In genomic region chr4:54902261-54902660, GRCh38 we compare ENCODE assay signal across 15 cellular contexts.
DNase-seq lines count a peak whose midpoint lies in the region; ATAC-seq and TF ChIP-seq lines count a peak whose summit lies in the region.
"Had no signal": no experiment of that assay in that cellular context is flagged by ENCODE, and none has a peak within 500 bp of the region (broad histone marks: within the 10 kb centered on the region; RNA-seq: fewer than 3 reads in every experiment).

No MANE protein-coding gene starts in this region.

- in situ Hi-C loops in GM23248 (cut with MboI), result no loop called here
- in situ Hi-C loops in SK-MEL-5 (cut with HindIII; ENCODE audit: low pct_unique_long_range_greater_than_20kb, low sequenced_read_pairs), result no loop called here

- no peak overlapping the region for H3K4me3 Mint-ChIP-seq in CD8-positive, alpha-beta memory T cell
- H3K4me3 Mint-ChIP-seq: activated naive CD8-positive, alpha-beta T cell treated with anti-CD3 and anti-CD28 coated beads, Interleukin-2, amount 10 ng/mL, durations not matched to agents 7 days and 5 days; activated T-cell treated with anti-CD3 and anti-CD28 coated beads, Interleukin-2, amount 50 U/mL, for 4 hours had no signal

- no peaks in the 10 kb centered on the region for H4K20me1 ChIP-seq in GM23248 (ENCODE audit: insufficient read depth)

- H3K79me2 ChIP-seq in GM23248 (ENCODE audit: insufficient read depth), result no peaks in the 10 kb centered on the region

- 36 to 39% methylated on average over 1 of the region's 1 CpG for WGBS in GM23248 (ENCODE audit: low coverage in 1 of 2, low lambda C conversion rate in 2 of 2, missing lambda C conversion rate in 2 of 2), 2 experiments

- H3K27ac ChIP-seq in GM23248 (no peak overlapping the region), foreskin keratinocyte (no peak overlapping the region), ascending aorta (no peak overlapping the region)
- no peak overlapping the region for H3K27ac ChIP-seq in CD8-positive, alpha-beta memory T cell (ENCODE audit: low read depth, low read length)
- H3K27ac ChIP-seq: heart right ventricle had no signal

- peaks cover 0 to 4% of the 10 kb centered on the region in 2 donors for H3K27me3 Mint-ChIP-seq in CD8-positive, alpha-beta memory T cell
- H3K27me3 Mint-ChIP-seq: activated naive CD8-positive, alpha-beta T cell treated with anti-CD3 and anti-CD28 coated beads, Interleukin-2, amount 10 ng/mL, durations not matched to agents 7 days and 5 days had no signal

- H3K4me2 ChIP-seq in GM23248 (ENCODE audit: unreplicated experiment), result no peak overlapping the region

- no peak overlapping the region for H2AFZ ChIP-seq in GM23248

- intact Hi-C loops in posterior cingulate gyrus (cut with DNase I), result no loop called here
- intact Hi-C loops in ascending aorta (cut with DNase I), result no loop called here

- no peak overlapping the region for H3K27ac Mint-ChIP-seq in CD8-positive, alpha-beta memory T cell
- H3K27ac Mint-ChIP-seq: activated naive CD8-positive, alpha-beta T cell treated with anti-CD3 and anti-CD28 coated beads, Interleukin-2, amount 10 ng/mL, durations not matched to agents 7 days and 5 days had no signal

- no peaks in the 10 kb centered on the region for H3K9me3 ChIP-seq in GM23248 (ENCODE audit: low read depth)
- H3K9me3 ChIP-seq in CD8-positive, alpha-beta memory T cell (ENCODE audit: low read length), result no peaks in the 10 kb centered on the region
- H3K9me3 ChIP-seq in ascending aorta, result no peaks in the 10 kb centered on the region

- H3K4me1 ChIP-seq in GM23248 (ENCODE audit: insufficient read depth), result peaks cover 21% of the 10 kb centered on the region
- H3K4me1 ChIP-seq in foreskin keratinocyte, result peaks cover 9% of the 10 kb centered on the region
- H3K4me1 ChIP-seq in CD8-positive, alpha-beta memory T cell (ENCODE audit: insufficient read depth, low read length), result no peaks in the 10 kb centered on the region
- peaks cover 0 to 6% of the 10 kb centered on the region in 2 donors for H3K4me1 ChIP-seq in ascending aorta

- TF ChIP-seq CTCF in foreskin keratinocyte (conservative IDR thresholded peaks at IDR 0.05) (no peak), ascending aorta (IDR thresholded peaks at IDR 0.05) (no peak)

- no peaks in the 10 kb centered on the region for H3K27me3 ChIP-seq in GM23248 (replicated peaks; ENCODE audit: insufficient read depth)
- H3K27me3 ChIP-seq in foreskin keratinocyte, result no peaks in the 10 kb centered on the region
- no peaks in the 10 kb centered on the region for H3K27me3 ChIP-seq in CD8-positive, alpha-beta memory T cell (ENCODE audit: insufficient read depth, low read length, poor library complexity, severe bottlenecking)
- no peaks in the 10 kb centered on the region for H3K27me3 ChIP-seq in ascending aorta
- H3K27me3 ChIP-seq: heart right ventricle had no signal

- H3K9me3 Mint-ChIP-seq in CD8-positive, alpha-beta memory T cell, result peaks cover 3 to 9% (median 4%) of the 10 kb centered on the region in 5 donors

- no peak overlapping the region for H3K9ac ChIP-seq in GM23248

- no peaks in the 10 kb centered on the region for H3K36me3 ChIP-seq in GM23248 (ENCODE audit: low read depth)
- H3K36me3 ChIP-seq in CD8-positive, alpha-beta memory T cell (ENCODE audit: insufficient read depth, low read length), result no peaks in the 10 kb centered on the region
- H3K36me3 ChIP-seq in ascending aorta, result no peaks in the 10 kb centered on the region
- H3K36me3 ChIP-seq: heart right ventricle had no signal

- H3K36me3 Mint-ChIP-seq in CD8-positive, alpha-beta memory T cell, result peaks cover 0 to 23% (median 0%) of the 10 kb centered on the region in 3 donors
- H3K36me3 Mint-ChIP-seq: activated naive CD8-positive, alpha-beta T cell treated with anti-CD3 and anti-CD28 coated beads, Interleukin-2, amount 10 ng/mL, durations not matched to agents 7 days and 5 days had no signal

- ATAC-seq in foreskin keratinocyte, result peak; percentile 92
- ATAC-seq: activated T-cell treated with anti-CD3 and anti-CD28 coated beads, Interleukin-2, amount 50 U/mL, for 4 hours; heart right ventricle had no signal

- peaks cover 0 to 7% (median 0%) of the 10 kb centered on the region in 3 donors for H3K4me1 Mint-ChIP-seq in CD8-positive, alpha-beta memory T cell
- H3K4me1 Mint-ChIP-seq: activated naive CD8-positive, alpha-beta T cell treated with anti-CD3 and anti-CD28 coated beads, Interleukin-2, amount 10 ng/mL, durations not matched to agents 7 days and 5 days had no signal

- peaks cover 10% of the 10 kb centered on the region; the same call in 1 of the 2 replicates for H3F3A ChIP-seq in GM23248 (ENCODE audit: insufficient read depth)

- no peaks in the 10 kb centered on the region for H3K9me2 ChIP-seq in GM23248 (ENCODE audit: insufficient read depth)

- no peak overlapping the region for H3K4me3 ChIP-seq in GM23248
- H3K4me3 ChIP-seq in CD8-positive, alpha-beta memory T cell (ENCODE audit: low read length), result no peak overlapping the region
- no peak overlapping the region for H3K4me3 ChIP-seq in ascending aorta
- H3K4me3 ChIP-seq: heart right ventricle had no signal

- CTCF ChIA-PET in CD8-positive, alpha-beta memory T cell (lab: Charles Lee), result no interaction called here

- POLR2A ChIA-PET in CD8-positive, alpha-beta memory T cell (lab: Charles Lee), result no interaction called here

- DNase-seq in A172 (ENCODE audit: low spot score) (peak; percentile 14), GM23248 (peak; percentile 46), SK-MEL-5 (ENCODE audit: low read depth, low spot score) (peak; percentile 3), foreskin keratinocyte (peak; percentile 75 to 87), posterior cingulate gyrus (no peak), ureter (ENCODE audit: low spot score) (no peak), ascending aorta (ENCODE audit: low spot score in 2 of 2) (no peak)
- no peak for DNase-seq in CD8-positive, alpha-beta memory T cell
- DNase-seq: activated CD4-positive, alpha-beta T cell treated with anti-CD3 and anti-CD28 coated beads, Interleukin-2, amount 50 U/mL, for 48 hours; activated naive CD8-positive, alpha-beta T cell treated with anti-CD3 and anti-CD28 coated beads, Interleukin-2, amount 10 ng/mL, durations not matched to agents 7 days and 5 days; activated T-cell treated with anti-CD3 and anti-CD28 coated beads, Interleukin-2, amount 50 U/mL, for 4 hours; heart right ventricle; kidney glomerular epithelial cell; NCI-H1105 treated with DMSO at 0.1 percent for 48 hours; NCI-H446 treated with DMSO at 0.1 percent for 48 hours had no signal

Comparison
In these comparisons a context has a peak if more than half of its experiments do, and no peak if none do; other contexts are left out.
1. DNase-seq: peak in A172 (single experiment), GM23248 (single experiment), SK-MEL-5 (single experiment) and foreskin keratinocyte (2 of 2); none in CD8-positive, alpha-beta memory T cell (0 of 5), posterior cingulate gyrus (0 of 10), ureter (single experiment) and ascending aorta (0 of 2).